ENCODE assay signal across 8 cellular contexts in the genomic region with DNA sequence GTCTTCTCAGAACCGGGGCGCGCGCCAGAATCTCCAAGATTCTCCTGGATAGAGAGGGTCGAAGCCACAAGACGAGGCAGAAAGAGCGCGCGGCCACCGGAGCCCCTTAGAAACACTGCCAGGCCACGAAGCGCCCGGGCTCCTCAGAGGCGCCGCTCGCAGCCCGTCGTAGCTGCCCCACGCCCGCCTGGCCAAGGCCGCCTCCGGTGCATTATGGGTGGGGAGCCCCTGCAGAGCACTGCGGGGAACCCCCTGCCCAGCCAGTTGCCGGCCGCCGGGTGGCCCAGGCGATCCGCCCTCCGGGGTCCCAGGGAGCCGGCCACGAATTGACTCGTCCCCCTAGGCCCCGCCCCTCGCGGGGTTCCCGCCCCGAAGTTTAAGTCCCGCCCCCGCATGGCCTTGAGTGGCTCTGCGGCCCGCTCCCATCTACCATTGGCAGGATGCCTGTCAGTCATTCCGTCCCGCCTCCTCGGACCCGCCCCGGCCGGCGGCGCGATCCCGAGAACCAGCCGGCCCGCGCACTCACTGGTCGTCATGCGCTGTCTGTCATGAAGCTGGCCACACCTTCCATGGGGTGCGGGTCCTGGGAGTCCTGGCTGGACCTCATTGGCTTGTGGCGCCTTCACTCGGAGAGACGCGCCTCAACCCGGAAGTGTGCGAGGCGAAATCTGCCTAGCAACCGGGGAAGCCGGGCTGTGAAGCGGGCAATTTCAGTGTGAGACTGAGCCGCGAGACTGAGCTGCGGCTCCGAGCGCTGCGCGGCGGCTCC. TPM values are rescaled to one million over a fixed set of nuclear protein-coding genes. Genes with fewer than 3 reads are reported as not detected.
DNase-seq lines count a peak whose midpoint lies in the region; ATAC-seq and TF ChIP-seq lines count a peak whose summit lies in the region.

No MANE protein-coding gene starts in this region.

- peaks cover 0 to 6% (median 0%) of the 10 kb centered on the region in 3 donors for H3K27me3 Mint-ChIP-seq in CD14-positive monocyte (ENCODE audit: low read depth in 3 of 3)

- H3K4me1 Mint-ChIP-seq in CD14-positive monocyte, result peaks cover 61% of the 10 kb centered on the region

- peak overlapping the region; percentile 59 to 97 (median 92) for H3K27ac Mint-ChIP-seq in CD14-positive monocyte

- DNase-seq in CD14-positive monocyte (ENCODE audit: low spot score), result peak; percentile 100
- DNase-seq in NCI-H69 (lab: John Stamatoyannopoulos, UW), result peak; percentile 100
- peak; percentile 99 for DNase-seq in activated CD4-positive, alpha-beta T cell treated with anti-CD3 and anti-CD28 coated beads, Interleukin-2, amount 50 U/mL, for 1 hour
- peak; percentile 99 for DNase-seq in dedifferentiated amniotic fluid mesenchymal stem cell (ENCODE audit: extremely low spot score)
- peak; percentile 100 for DNase-seq in left lobe of liver (ENCODE audit: low spot score)
- DNase-seq in stimulated activated CD4-positive, alpha-beta T cell treated with anti-CD3 and anti-CD28 coated beads, Interleukin-2, amount 100 ng/mL, for 24 hours, result peak; percentile 100

- peaks cover 0 to 2% (median 0%) of the 10 kb centered on the region in 7 donors for H3K9me3 Mint-ChIP-seq in CD14-positive monocyte

- H3K36me3 Mint-ChIP-seq in CD14-positive monocyte, result peaks cover 12 to 23% of the 10 kb centered on the region in 2 donors

- peak overlapping the region; percentile 75 to 85 for H3K4me3 Mint-ChIP-seq in CD14-positive monocyte

- ATAC-seq in GM19372 (IDR thresholded peaks at IDR 0.05; ENCODE audit: low read depth, unreplicated experiment) (peak; percentile 84), HG03521 (IDR thresholded peaks at IDR 0.05; ENCODE audit: unreplicated experiment) (peak; percentile 90), left lobe of liver (peak; percentile 92)

- no peak for TF ChIP-seq CTCF in CD14-positive monocyte (IDR thresholded peaks at IDR 0.05)

- intact Hi-C loops in CD14-positive monocyte (cut with micrococcal nuclease), result no loop called here

RNA-seq across cellular contexts. Expression of gene GATAD2A, which starts 20.2 kb away (rescaled TPM):
- 1 to 10 TPM; 8.0 to 8.7 TPM for polyA plus RNA-seq in CD14-positive monocyte
- total RNA-seq in left lobe of liver, result 36.1 TPM

Comparison
In these comparisons a context has a peak if more than half of its experiments do, and no peak if none do; other contexts are left out.
1. Peak in every context shown above with its lines: DNase-seq and ATAC-seq.